ENCODE assay signal across 20 cellular contexts in genomic region chr3:31420311-31420710, GRCh38.
DNase-seq lines count a peak whose midpoint lies in the region; ATAC-seq, FAIRE-seq and TF ChIP-seq lines count a peak whose summit lies in the region.
"Had no signal": no experiment of that assay in that cellular context is flagged by ENCODE, and none has a peak within 500 bp of the region (broad histone marks: within the 10 kb centered on the region; RNA-seq: fewer than 3 reads in every experiment).

No MANE protein-coding gene starts in this region.

- no peaks in the 10 kb centered on the region for H3K36me3 Mint-ChIP-seq in activated T-helper 17 cell treated with anti-CD3 and anti-CD28 coated beads, Interleukin-2, amount 50 U/mL, for 72 hours (ENCODE audit: low read depth)
- H3K36me3 Mint-ChIP-seq in chondrocyte (ENCODE audit: low read depth), result no peaks in the 10 kb centered on the region
- H3K36me3 Mint-ChIP-seq: CD8-positive, alpha-beta T cell had no signal

- in situ Hi-C loops in HepG2 (cut with HindIII; ENCODE audit: extremely low pct_ligation_motif_present, low pct_unique_long_range_greater_than_20kb), result no loop called here

- 7% methylated on average over 4 of the region's 4 CpGs for WGBS in HepG2 (ENCODE audit: low lambda C conversion rate)
- WGBS in right lobe of liver (ENCODE audit: insufficient coverage, low coverage, low lambda C conversion rate, missing lambda C conversion rate), result 69% methylated on average over 4 of the region's 4 CpGs
- 23% methylated on average over 4 of the region's 4 CpGs for WGBS in SK-N-SH (ENCODE audit: low lambda C conversion rate)

- H3K27ac Mint-ChIP-seq in activated T-helper 17 cell treated with anti-CD3 and anti-CD28 coated beads, Interleukin-2, amount 50 U/mL, for 72 hours, result peak overlapping the region; percentile 31
- H3K27ac Mint-ChIP-seq in chondrocyte (ENCODE audit: unreplicated experiment), result no peak overlapping the region
- H3K27ac Mint-ChIP-seq: CD8-positive, alpha-beta T cell; GM23338 had no signal

- ATAC-seq in HepG2 (peak; percentile 57; the same call in 2 of the 3 replicates), right lobe of liver (no peak)
- no peak for ATAC-seq in activated T-helper 17 cell treated with anti-CD3 and anti-CD28 coated beads, Interleukin-2, amount 50 U/mL, for 72 hours (replicated peaks)
- ATAC-seq in activated CD4-positive, CD25-positive, alpha-beta regulatory T cell treated with anti-CD3 and anti-CD28 coated beads, Interleukin-2, amount 50 U/mL, for 24 hours, result no peak
- ATAC-seq: CD8-positive, alpha-beta T cell; GM23338 had no signal

- CTCF ChIA-PET in HepG2 (lab: Yijun Ruan, JAX; ENCODE audit: low intra/inter-chr PET ratio, low total read pairs), result no interaction called here
- CTCF ChIA-PET in SK-N-SH (lab: Yijun Ruan, JAX), result interaction anchor here (1.1 kb wide), 1 partner anchor 112 kb away, joined by 3 read pairs; the partner anchor contains the start of gene STT3B

- H2AFZ ChIP-seq in HepG2 (ENCODE audit: low read length) (no peak overlapping the region), SK-N-SH (ENCODE audit: low read depth) (no peak overlapping the region)
- H2AFZ ChIP-seq: GM23338 had no signal

- no peak overlapping the region for H3K4me3 Mint-ChIP-seq in activated T-helper 17 cell treated with anti-CD3 and anti-CD28 coated beads, Interleukin-2, amount 50 U/mL, for 72 hours
- H3K4me3 Mint-ChIP-seq in chondrocyte (ENCODE audit: unreplicated experiment), result no peak overlapping the region
- H3K4me3 Mint-ChIP-seq: CD8-positive, alpha-beta T cell; GM23338 had no signal

- no peaks in the 10 kb centered on the region for H3K36me3 ChIP-seq in HepG2 (replicated peaks in 1 of 2; ENCODE audit: control insufficient read depth in 1 of 2, insufficient read depth in 2 of 2, low read length in 2 of 2)
- no peaks in the 10 kb centered on the region for H3K36me3 ChIP-seq in right lobe of liver
- no peaks in the 10 kb centered on the region for H3K36me3 ChIP-seq in SK-N-SH (replicated peaks in 1 of 2; ENCODE audit: control insufficient read depth in 1 of 2, insufficient read depth in 2 of 2, low read length in 1 of 2)
- H3K36me3 ChIP-seq: BE2C had no signal

- H3K9ac ChIP-seq in HepG2 (ENCODE audit: insufficient read depth, low read depth, low read length) (peak overlapping the region; percentile 21; the same call in 1 of the 2 replicates), SK-N-SH (no peak overlapping the region)

- no peak overlapping the region for H3K27ac ChIP-seq in HepG2 (ENCODE audit: extremely low read length, insufficient read depth, low read length)
- H3K27ac ChIP-seq in right lobe of liver, result no peak overlapping the region
- H3K27ac ChIP-seq in SK-N-SH (ENCODE audit: low read depth in 2 of 2, low read length in 1 of 2), result peak overlapping the region in 1 of 2 experiments; percentile 34; a peak in 1 of 4 replicates
- H3K27ac ChIP-seq: C4-2B had no signal

- FAIRE-seq in HepG2 (lab: Jason Lieb, UNC), result peak; percentile 53
- FAIRE-seq: A204.1, D721Med, G401.6, GM12891 had no signal

- H3K4me3 ChIP-seq in HepG2 (replicated peaks in 1 of 3; ENCODE audit: insufficient read depth in 1 of 3, low read depth in 2 of 3, low read length in 3 of 3) (no peak overlapping the region; a peak in 1 of 6 replicates), right lobe of liver (no peak overlapping the region), SK-N-SH (ENCODE audit: low read depth in 2 of 2, low read length in 1 of 2) (no peak overlapping the region)
- H3K4me3 ChIP-seq: GM23338 had no signal

- TF ChIP-seq RAD21 in HepG2 (CRISPR knock-in tag; IDR thresholded peaks at IDR 0.05) (no peak), SK-N-SH (IDR thresholded peaks at IDR 0.05; ENCODE audit: low read length) (peak; percentile 14; the same call in 1 of the 2 replicates)

- peaks cover 13% of the 10 kb centered on the region for H3K4me1 Mint-ChIP-seq in activated T-helper 17 cell treated with anti-CD3 and anti-CD28 coated beads, Interleukin-2, amount 50 U/mL, for 72 hours
- H3K4me1 Mint-ChIP-seq in chondrocyte (ENCODE audit: low read depth), result peaks cover 3% of the 10 kb centered on the region
- H3K4me1 Mint-ChIP-seq: GM23338 had no signal

- TF ChIP-seq EP300 in HepG2 (IDR thresholded peaks at IDR 0.05; ENCODE audit: low read depth in 2 of 2, low read length in 2 of 2) (no peak; a peak in 1 of 4 replicates), HepG2 (CRISPR knock-in tag; IDR thresholded peaks at IDR 0.05; ENCODE audit: borderline replicate concordance) (no peak), SK-N-SH (IDR thresholded peaks at IDR 0.05; ENCODE audit: borderline replicate concordance in 1 of 2, low read depth in 1 of 2, low read length in 1 of 2) (peak in 1 of 2 experiments; percentile 82; a peak in 2 of 4 replicates)

- BruUV-seq in HepG2 (replicated peaks; lab: Mats Ljungman, UMichigan), result no TSS peak

- TF ChIP-seq CTCF in HepG2 (CRISPR knock-in tag; IDR thresholded peaks at IDR 0.05) (no peak), right lobe of liver (IDR thresholded peaks at IDR 0.05) (no peak), SK-N-SH (IDR thresholded peaks at IDR 0.05) (no peak), chondrocyte (IDR thresholded peaks at IDR 0.05) (no peak)

- DNase-seq in HepG2 (ENCODE audit: low spot score) (peak; percentile 24), right lobe of liver (no peak), SK-N-SH (peak; percentile 28), T-helper 9 cell (no peak), chondrocyte (ENCODE audit: low spot score) (no peak)
- DNase-seq: BE2C; CD8-positive, alpha-beta T cell; COR-L47; DMS153; DMS79 treated with DMSO at 0.1 percent for 48 hours; EL; H7 had no signal

- H3K27me3 Mint-ChIP-seq in activated T-helper 17 cell treated with anti-CD3 and anti-CD28 coated beads, Interleukin-2, amount 50 U/mL, for 72 hours, result no peaks in the 10 kb centered on the region
- peaks cover 1% of the 10 kb centered on the region for H3K27me3 Mint-ChIP-seq in chondrocyte (ENCODE audit: low read depth)

- H3K27me3 ChIP-seq in HepG2 (ENCODE audit: control insufficient read depth in 1 of 2, insufficient read depth in 2 of 2, low read length in 2 of 2), result no peaks in the 10 kb centered on the region
- H3K27me3 ChIP-seq in right lobe of liver, result no peaks in the 10 kb centered on the region
- no peaks in the 10 kb centered on the region for H3K27me3 ChIP-seq in SK-N-SH (ENCODE audit: insufficient read depth)
- H3K27me3 ChIP-seq: BE2C had no signal

- H3K4me2 ChIP-seq in HepG2 (ENCODE audit: low read depth, low read length) (peak overlapping the region; percentile 54; the same call in 1 of the 2 replicates), SK-N-SH (no peak overlapping the region)
- H3K4me2 ChIP-seq: GM23338 had no signal

- TF ChIP-seq POLR2A in HepG2 (IDR thresholded peaks at IDR 0.05; ENCODE audit: insufficient read depth in 1 of 2, low read depth in 2 of 2, low read length in 2 of 2) (no peak), right lobe of liver (IDR thresholded peaks at IDR 0.05) (no peak)

- intact Hi-C loops in HepG2 (cut with micrococcal nuclease; ENCODE audit: unreplicated experiment), result no loop called here
- intact Hi-C loops in right lobe of liver (cut with DNase I), result no loop called here

- H3K9me3 Mint-ChIP-seq in activated T-helper 17 cell treated with anti-CD3 and anti-CD28 coated beads, Interleukin-2, amount 50 U/mL, for 72 hours, result peaks cover 4% of the 10 kb centered on the region
- H3K9me3 Mint-ChIP-seq in chondrocyte (ENCODE audit: low read depth), result peaks cover 11% of the 10 kb centered on the region
- H3K9me3 Mint-ChIP-seq: GM23338 had no signal

- H3F3A ChIP-seq in SK-N-SH (replicated peaks; ENCODE audit: insufficient read depth), result no peaks in the 10 kb centered on the region

- H3K4me1 ChIP-seq in HepG2 (ENCODE audit: insufficient read depth, low read length) (peaks cover 57% of the 10 kb centered on the region), right lobe of liver (no peaks in the 10 kb centered on the region), SK-N-SH (ENCODE audit: control insufficient read depth in 1 of 2, insufficient read depth in 2 of 2, low read depth in 1 of 2, low read length in 1 of 2) (peaks cover 0 to 16% of the 10 kb centered on the region in 2 experiments; a peak in 2 of 4 replicates)
- H3K4me1 ChIP-seq: BE2C had no signal

- POLR2A ChIA-PET in HepG2 (lab: Yijun Ruan, JAX), result no interaction called here
- POLR2A ChIA-PET in SK-N-SH (lab: Yijun Ruan, JAX), result no interaction called here

- H3K79me2 ChIP-seq in HepG2 (ENCODE audit: insufficient read depth, low read length), result no peaks in the 10 kb centered on the region
- H3K79me2 ChIP-seq in SK-N-SH (ENCODE audit: insufficient read depth), result no peaks in the 10 kb centered on the region

- H4K20me1 ChIP-seq in HepG2 (ENCODE audit: insufficient read depth, low read length) (no peaks in the 10 kb centered on the region), SK-N-SH (ENCODE audit: insufficient read depth) (no peaks in the 10 kb centered on the region)

- no peaks in the 10 kb centered on the region for H3K9me2 ChIP-seq in SK-N-SH

- H3K9me3 ChIP-seq in HepG2 (ENCODE audit: low read length) (no peaks in the 10 kb centered on the region), right lobe of liver (no peaks in the 10 kb centered on the region), SK-N-SH (no peaks in the 10 kb centered on the region)
- H3K9me3 ChIP-seq: BE2C had no signal

TF ChIP-seq in HepG2, 621 proteins besides CTCF, POLR2A, EP300 and RAD21 (continues in another document):
- TF ChIP-seq ZNF607 (CRISPR knock-in tag; IDR thresholded peaks at IDR 0.05; ENCODE audit: borderline replicate concordance), result no peak
- no peak for TF ChIP-seq ZIK1 (CRISPR knock-in tag; IDR thresholded peaks at IDR 0.05; ENCODE audit: borderline replicate concordance, low read depth)
- TF ChIP-seq TBX2 (CRISPR knock-in tag; IDR thresholded peaks at IDR 0.05; ENCODE audit: borderline replicate concordance), result peak; percentile 37; the same call in 1 of the 2 replicates

TF ChIP-seq in SK-N-SH, 30 proteins besides CTCF, POLR2A, EP300 and RAD21:
- no peak for TF ChIP-seq POLR2AphosphoS5 (IDR thresholded peaks at IDR 0.05; ENCODE audit: low read depth, low read length)
- TF ChIP-seq FOXJ3 (CRISPR knock-in tag; IDR thresholded peaks at IDR 0.05), result 0 out of 2 replicates have a peak, but pooled peaks have one; percentile 40
- TF ChIP-seq RCOR1 (IDR thresholded peaks at IDR 0.05; ENCODE audit: low read length), result peak; percentile 33; the same call in 1 of the 2 replicates
- peak; percentile 77 for TF ChIP-seq GATA2 (CRISPR knock-in tag; IDR thresholded peaks at IDR 0.05)
- no peak for TF ChIP-seq MEF2A (IDR thresholded peaks at IDR 0.05; ENCODE audit: borderline replicate concordance, low read depth)
- TF ChIP-seq TCF12 (IDR thresholded peaks at IDR 0.05), result no peak
- TF ChIP-seq USF1 (IDR thresholded peaks at IDR 0.05; ENCODE audit: borderline replicate concordance, low read depth), result no peak
- TF ChIP-seq ELF1 (IDR thresholded peaks at IDR 0.05), result no peak
TF ChIP-seq in SK-N-SH: peak in this region for 3.

Comparison
In these comparisons a context has a peak if more than half of its experiments do, and no peak if none do; other contexts are left out.
1. DNase-seq: peak in HepG2 (single experiment) and SK-N-SH (single experiment); none in right lobe of liver (0 of 3), T-helper 9 cell (single experiment) and chondrocyte (single experiment).
2. Of the 25 proteins assayed by ChIP-seq in both HepG2 and SK-N-SH: peak only in HepG2: none; only in SK-N-SH: FOXJ3 and RAD21; in both: none; in neither: 22; mixed calls (peak in some experiments, not most) for 1.